Comparison of ENCODE assay signal across 14 cellular contexts in the genomic region with DNA sequence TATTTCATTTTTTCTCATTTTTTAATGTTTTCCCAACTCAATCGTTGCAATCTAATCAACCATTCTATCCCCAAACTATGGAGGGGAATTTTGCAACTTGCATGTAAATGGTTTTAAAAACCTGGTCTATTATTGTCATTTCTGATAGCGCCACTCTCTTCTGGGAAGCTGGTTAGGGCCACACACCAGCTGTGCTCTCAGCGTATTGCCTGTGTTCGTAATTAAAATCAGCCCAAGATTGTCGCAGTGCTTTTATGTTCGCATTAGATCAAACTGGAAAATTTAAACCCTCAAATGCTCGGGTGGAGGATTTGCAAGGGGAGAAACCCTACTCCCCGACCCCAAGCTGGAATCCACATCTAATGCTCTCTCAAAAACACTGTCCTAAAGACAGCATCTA.
DNase-seq lines count a peak whose midpoint lies in the region; TF ChIP-seq lines count a peak whose summit lies in the region.
"Had no signal": no experiment of that assay in that cellular context is flagged by ENCODE, and none has a peak within 500 bp of the region (broad histone marks: within the 10 kb centered on the region; RNA-seq: fewer than 3 reads in every experiment).

No MANE protein-coding gene starts in this region.

- peak overlapping the region; percentile 20; the same call in 1 of the 2 replicates for H3K9ac ChIP-seq in OCI-LY1 (ENCODE audit: low read length)

- TF ChIP-seq CTCF in OCI-LY1 (IDR thresholded peaks at IDR 0.05; ENCODE audit: low read length) (peak; percentile 11; the same call in 1 of the 2 replicates), hepatocyte (IDR thresholded peaks at IDR 0.05; ENCODE audit: poor library complexity) (no peak)

- H3K4me1 ChIP-seq in OCI-LY1 (ENCODE audit: insufficient read depth, low read length, severe bottlenecking) (peaks cover 72% of the 10 kb centered on the region), hepatocyte (ENCODE audit: insufficient read depth) (peaks cover 10% of the 10 kb centered on the region)

- H3K9me2 ChIP-seq in OCI-LY1 (ENCODE audit: low read depth, low read length) (no peaks in the 10 kb centered on the region), hepatocyte (replicated peaks; ENCODE audit: insufficient read depth) (no peaks in the 10 kb centered on the region)

- H4K20me1 ChIP-seq in OCI-LY1 (ENCODE audit: insufficient read depth, low read length) (no peaks in the 10 kb centered on the region), hepatocyte (ENCODE audit: insufficient read depth, poor library complexity, severe bottlenecking) (no peaks in the 10 kb centered on the region)

- H3K27ac ChIP-seq in OCI-LY1 (ENCODE audit: low read depth, low read length, poor library complexity, severe bottlenecking) (peak overlapping the region; percentile 94), hepatocyte (peak overlapping the region; percentile 33), temporal lobe (ENCODE audit: low read depth, low read length) (peak overlapping the region; percentile 8)

- H3K27ac Mint-ChIP-seq in activated naive CD4-positive, alpha-beta T cell treated with anti-CD3 and anti-CD28 coated beads, Interleukin-2, amount 10 ng/mL, durations not matched to agents 7 days and 5 days = peak overlapping the region; percentile 15
- H3K27ac Mint-ChIP-seq: mesothelial cell of epicardium had no signal

- H3K9me3 Mint-ChIP-seq in activated naive CD4-positive, alpha-beta T cell treated with anti-CD3 and anti-CD28 coated beads, Interleukin-2, amount 10 ng/mL, durations not matched to agents 7 days and 5 days = no peaks in the 10 kb centered on the region
- H3K9me3 Mint-ChIP-seq: mesothelial cell of epicardium had no signal

- H3K4me3 ChIP-seq in OCI-LY1 (ENCODE audit: low read depth, low read length, poor library complexity, severe bottlenecking) (no peak overlapping the region), hepatocyte (no peak overlapping the region)
- H3K4me3 ChIP-seq: MG63, upper lobe of right lung had no signal

- WGBS in hepatocyte (ENCODE audit: low lambda C conversion rate, missing lambda C conversion rate) = 62% methylated on average over 8 of the region's 8 CpGs

- no peaks in the 10 kb centered on the region for H3K9me3 ChIP-seq in OCI-LY1 (ENCODE audit: low read length)
- H3K9me3 ChIP-seq in hepatocyte (ENCODE audit: low read depth) = no peaks in the 10 kb centered on the region
- H3K9me3 ChIP-seq: MG63, upper lobe of right lung had no signal

- H2AFZ ChIP-seq in OCI-LY1 (ENCODE audit: low read length) = no peak overlapping the region
- H2AFZ ChIP-seq in hepatocyte = no peak overlapping the region

- H3F3A ChIP-seq in OCI-LY1 (ENCODE audit: insufficient read depth, low read length) = no peaks in the 10 kb centered on the region; the same call in 1 of the 2 replicates

- H3K4me1 Mint-ChIP-seq in activated naive CD4-positive, alpha-beta T cell treated with anti-CD3 and anti-CD28 coated beads, Interleukin-2, amount 10 ng/mL, durations not matched to agents 7 days and 5 days = peaks cover 29% of the 10 kb centered on the region

- H3K4me2 ChIP-seq in OCI-LY1 (ENCODE audit: low read length) (peak overlapping the region; percentile 5; the same call in 1 of the 2 replicates), hepatocyte (no peak overlapping the region)

- H3K36me3 Mint-ChIP-seq in activated naive CD4-positive, alpha-beta T cell treated with anti-CD3 and anti-CD28 coated beads, Interleukin-2, amount 10 ng/mL, durations not matched to agents 7 days and 5 days = peaks cover 31% of the 10 kb centered on the region
- H3K36me3 Mint-ChIP-seq: mesothelial cell of epicardium had no signal

- H3K79me2 ChIP-seq in OCI-LY1 (ENCODE audit: insufficient read depth, low read length) = no peaks in the 10 kb centered on the region
- no peaks in the 10 kb centered on the region for H3K79me2 ChIP-seq in hepatocyte

- CTCF ChIA-PET in activated naive CD4-positive, alpha-beta T cell treated with anti-CD3 and anti-CD28 coated beads, Interleukin-2, amount 10 ng/mL, durations not matched to agents 7 days and 5 days (lab: Charles Lee) = no interaction called here

- H3K27me3 ChIP-seq in OCI-LY1 (ENCODE audit: insufficient read depth, low read length) = no peaks in the 10 kb centered on the region
- H3K27me3 ChIP-seq in hepatocyte = no peaks in the 10 kb centered on the region
- H3K27me3 ChIP-seq: MG63, upper lobe of right lung had no signal

- no peak overlapping the region for H3K4me3 Mint-ChIP-seq in activated naive CD4-positive, alpha-beta T cell treated with anti-CD3 and anti-CD28 coated beads, Interleukin-2, amount 10 ng/mL, durations not matched to agents 7 days and 5 days
- H3K4me3 Mint-ChIP-seq: mesothelial cell of epicardium had no signal

- H3K36me3 ChIP-seq in OCI-LY1 (ENCODE audit: insufficient read depth, low read length) = no peaks in the 10 kb centered on the region
- no peaks in the 10 kb centered on the region for H3K36me3 ChIP-seq in hepatocyte (replicated peaks; ENCODE audit: insufficient read depth, low read depth)
- H3K36me3 ChIP-seq: upper lobe of right lung had no signal

- no peak for DNase-seq in activated naive CD4-positive, alpha-beta T cell treated with anti-CD3 and anti-CD28 coated beads, Interleukin-2, amount 10 ng/mL, durations not matched to agents 7 days and 5 days
- DNase-seq in activated naive CD4-positive, alpha-beta T cell (lab: John Stamatoyannopoulos, UW) = no peak
- DNase-seq in hepatocyte (ENCODE audit: low spot score) (no peak), NCI-H345 (lab: John Stamatoyannopoulos, UW) (no peak), AG20443 (ENCODE audit: low spot score) (no peak)
- DNase-seq in stimulated activated naive CD4-positive, alpha-beta T cell (lab: John Stamatoyannopoulos, UW) = no peak
- DNase-seq: activated CD4-positive, CD25-positive, alpha-beta regulatory T cell treated with anti-CD3 and anti-CD28 coated beads, Interleukin-2, amount 50 U/mL, for 72 hours; activated effector memory CD4-positive, alpha-beta T cell treated with anti-CD3 and anti-CD28 coated beads, Interleukin-2, amount 50 U/mL, for 16 hours; foreskin melanocyte; MG63 had no signal

- no peaks in the 10 kb centered on the region for H3K27me3 Mint-ChIP-seq in activated naive CD4-positive, alpha-beta T cell treated with anti-CD3 and anti-CD28 coated beads, Interleukin-2, amount 10 ng/mL, durations not matched to agents 7 days and 5 days

Comparison
In these comparisons a context has a peak if more than half of its experiments do, and no peak if none do; other contexts are left out.
1. H3K27ac ChIP-seq: peak in every context shown above with its lines; median percentile 94 in OCI-LY1; 33 in hepatocyte; 8 in temporal lobe.